In the genomic region with DNA sequence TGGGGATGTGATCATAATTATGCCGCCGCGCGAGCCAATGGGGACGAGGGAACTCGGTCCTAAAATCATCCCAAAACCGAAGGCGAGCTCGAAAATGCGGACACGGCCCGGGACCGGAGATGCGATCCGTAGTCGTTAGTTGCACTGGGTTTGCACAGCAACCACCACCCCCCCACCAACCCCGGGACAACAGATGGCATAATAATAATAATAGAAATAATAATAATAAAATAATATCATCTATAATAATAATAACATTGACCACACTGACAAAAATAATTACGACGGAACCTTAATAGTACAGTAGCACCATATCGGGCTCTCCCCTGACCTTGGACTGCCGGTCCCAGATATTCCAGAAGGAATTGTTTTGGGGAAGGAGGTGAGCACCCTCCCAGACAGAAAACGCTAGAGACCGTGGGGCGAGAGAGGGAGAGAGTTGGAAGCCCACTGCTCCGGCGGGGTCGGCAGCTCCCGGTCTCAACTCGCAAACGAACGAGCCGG, we compare ENCODE assay signal across 8 cellular contexts. TPM values are rescaled to one million over a fixed set of nuclear protein-coding genes. Genes with fewer than 3 reads are reported as not detected.
A peak's percentile ranks its signal among the peaks of the same experiment; 100 is the strongest.
DNase-seq lines count a peak whose midpoint lies in the region; ATAC-seq and TF ChIP-seq lines count a peak whose summit lies in the region.
"Had no signal": no experiment of that assay in that cellular context is flagged by ENCODE, and none has a peak within 500 bp of the region (broad histone marks: within the 10 kb centered on the region; RNA-seq: fewer than 3 reads in every experiment).

No MANE protein-coding gene starts in this region.

- H3K4me3 ChIP-seq in fibroblast of villous mesenchyme (ENCODE audit: low read depth, low read length) = peak overlapping the region; percentile 66

- no peak for TF ChIP-seq CTCF in fibroblast of villous mesenchyme (IDR thresholded peaks at IDR 0.05; ENCODE audit: insufficient read depth, low read depth, low read length)

- no peak for ATAC-seq in activated CD4-positive, CD25-positive, alpha-beta regulatory T cell treated with anti-CD3 and anti-CD28 coated beads, Interleukin-2, amount 50 U/mL, for 24 hours
- no peak for ATAC-seq in HG02759 (IDR thresholded peaks at IDR 0.05; ENCODE audit: unreplicated experiment)

- peak; percentile 92 for DNase-seq in GM03348 (ENCODE audit: low spot score)
- DNase-seq in NCI-H69 (lab: John Stamatoyannopoulos, UW) = peak; percentile 94
- peak; percentile 90 for DNase-seq in fibroblast of villous mesenchyme (ENCODE audit: low read depth)
- DNase-seq in putamen (ENCODE audit: low spot score) = peak; percentile 21
- DNase-seq in NCI-H1417 treated with DMSO at 0.1 percent for 48 hours (lab: John Stamatoyannopoulos, UW) = no peak
- DNase-seq: NCI-H2081 had no signal

RNA-seq across cellular contexts. Expression of gene EMX2, which starts 1.1 kb away (rescaled TPM):
- total RNA-seq in fibroblast of villous mesenchyme = 4.5 and 10.8 TPM in 2 replicates
